ENCODE assay signal across 12 cellular contexts in the genomic region with DNA sequence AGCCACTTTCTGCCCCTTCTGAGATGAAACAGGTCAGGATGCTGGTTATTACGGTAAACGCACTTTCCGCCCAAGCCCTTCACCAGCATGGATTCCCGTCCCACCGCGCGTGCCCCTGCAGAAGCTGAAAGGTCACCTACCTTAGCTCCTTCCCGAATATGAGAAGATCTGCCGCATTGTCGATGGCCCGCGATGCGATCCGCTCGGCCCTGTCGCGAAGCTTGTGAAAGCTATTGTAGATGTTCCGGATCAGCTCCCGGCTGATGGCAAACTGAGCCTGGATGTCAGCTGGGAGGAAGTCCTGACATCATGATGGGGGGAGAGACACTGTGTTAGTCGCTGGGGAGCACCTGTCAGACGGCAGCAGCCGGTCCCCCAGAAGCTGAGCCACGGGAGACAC. TPM values are rescaled to one million over a fixed set of nuclear protein-coding genes. Genes with fewer than 3 reads are reported as not detected.
DNase-seq lines count a peak whose midpoint lies in the region; TF ChIP-seq lines count a peak whose summit lies in the region.
"Had no signal": no experiment of that assay in that cellular context is flagged by ENCODE, and none has a peak within 500 bp of the region (broad histone marks: within the 10 kb centered on the region; RNA-seq: fewer than 3 reads in every experiment).

No MANE protein-coding gene starts in this region.

- H3K4ac ChIP-seq in neuronal stem cell (ENCODE audit: low read length): peak overlapping the region; percentile 53

- DNase-seq in endothelial cell (ENCODE audit: low spot score): no peak
- DNase-seq in neuronal stem cell (ENCODE audit: low spot score): no peak
- no peak for DNase-seq in stimulated activated CD4-positive, alpha-beta T cell treated with anti-CD3 and anti-CD28 coated beads, Interleukin-4, amount 100 ng/mL, for 4 hours
- no peak for DNase-seq in NK-92 (lab: John Stamatoyannopoulos, UW; ENCODE audit: unreplicated experiment)
- DNase-seq in NCI-H1436 treated with DMSO at 0.1 percent for 48 hours (lab: John Stamatoyannopoulos, UW): no peak
- no peak for DNase-seq in SK-N-DZ (ENCODE audit: low spot score)
- DNase-seq: CD4-positive, CD25-positive, alpha-beta regulatory T cell; DMS53; GF-D8 had no signal

- H3K36me3 ChIP-seq in neuronal stem cell (replicated peaks in 1 of 2; ENCODE audit: control insufficient read depth in 2 of 2, insufficient read depth in 2 of 2, low read length in 2 of 2): peaks cover 21 to 53% of the 10 kb centered on the region in 2 donors
- H3K36me3 ChIP-seq: HAP-1 had no signal

- peak overlapping the region; percentile 37 for H3K9ac ChIP-seq in neuronal stem cell (ENCODE audit: low read depth, low read length, poor library complexity)

- H3K23ac ChIP-seq in neuronal stem cell (ENCODE audit: low read depth, low read length, poor library complexity): no peak overlapping the region

- no peak overlapping the region for H2BK5ac ChIP-seq in neuronal stem cell (ENCODE audit: low read length)

- H3K27ac ChIP-seq in neuronal stem cell (replicated peaks; ENCODE audit: low read length): no peak overlapping the region
- H3K27ac ChIP-seq: A549 had no signal

- no peak for TF ChIP-seq CTCF in endothelial cell (IDR thresholded peaks at IDR 0.05; ENCODE audit: unreplicated experiment)

- H3K9me3 ChIP-seq in neuronal stem cell (replicated peaks in 1 of 2; ENCODE audit: control insufficient read depth in 2 of 2, insufficient read depth in 1 of 2, low read depth in 1 of 2, low read length in 2 of 2): peaks cover 2 to 3% of the 10 kb centered on the region in 2 donors
- H3K9me3 ChIP-seq: A549, HAP-1 had no signal

- no CpG with 5 or more reads among the region's 23 CpGs for WGBS in neuronal stem cell (ENCODE audit: extremely low coverage in 2 of 2, insufficient read length in 2 of 2, insufficient replicate concordance in 1 of 2), 2 donors

- H3K4me1 ChIP-seq in neuronal stem cell (ENCODE audit: control insufficient read depth in 2 of 2, insufficient read depth in 1 of 2, low read depth in 1 of 2, low read length in 2 of 2): no peaks in the 10 kb centered on the region
- H3K4me1 ChIP-seq: HAP-1 had no signal

- no peak overlapping the region for H4K8ac ChIP-seq in neuronal stem cell (ENCODE audit: low read depth, low read length)

- H3K9me3 Mint-ChIP-seq in IgD-negative memory B cell: peaks cover 0 to 1% (median 0%) of the 10 kb centered on the region in 3 donors
- no peaks in the 10 kb centered on the region for H3K9me3 Mint-ChIP-seq in endothelial cell (ENCODE audit: unreplicated experiment)
- H3K9me3 Mint-ChIP-seq: CD4-positive, CD25-positive, alpha-beta regulatory T cell had no signal

- no peak overlapping the region for H2BK12ac ChIP-seq in neuronal stem cell (ENCODE audit: low read length)

- H3K27me3 ChIP-seq in neuronal stem cell (ENCODE audit: control insufficient read depth in 3 of 3, insufficient read depth in 3 of 3, low read depth in 1 of 3, low read length in 3 of 3): no peaks in the 10 kb centered on the region

- H3K4me3 ChIP-seq in neuronal stem cell (ENCODE audit: low read length in 2 of 2): no peak overlapping the region
- H3K4me3 ChIP-seq: A549, HAP-1 had no signal

- no peaks in the 10 kb centered on the region for H3K79me1 ChIP-seq in neuronal stem cell (ENCODE audit: low read depth, low read length)

- no peak overlapping the region for H2AK5ac ChIP-seq in neuronal stem cell (ENCODE audit: low read depth, low read length)

- H2BK120ac ChIP-seq in neuronal stem cell (ENCODE audit: low read depth, low read length): no peak overlapping the region

- H2BK15ac ChIP-seq in neuronal stem cell (ENCODE audit: low read length): no peak overlapping the region

- peaks cover 20 to 28% (median 24%) of the 10 kb centered on the region in 3 donors for H3K4me1 Mint-ChIP-seq in IgD-negative memory B cell
- no peaks in the 10 kb centered on the region for H3K4me1 Mint-ChIP-seq in endothelial cell (ENCODE audit: unreplicated experiment)

- no peaks in the 10 kb centered on the region for H3K27me3 Mint-ChIP-seq in IgD-negative memory B cell
- H3K27me3 Mint-ChIP-seq in endothelial cell (ENCODE audit: unreplicated experiment): peaks cover 4% of the 10 kb centered on the region
- H3K27me3 Mint-ChIP-seq: CD4-positive, CD25-positive, alpha-beta regulatory T cell had no signal

- peaks cover 13% of the 10 kb centered on the region for H3K36me3 Mint-ChIP-seq in IgD-negative memory B cell
- peaks cover 25% of the 10 kb centered on the region for H3K36me3 Mint-ChIP-seq in endothelial cell (ENCODE audit: low read depth, unreplicated experiment)

- H3K27ac Mint-ChIP-seq in IgD-negative memory B cell (peak overlapping the region; percentile 56 to 78 (median 74)), endothelial cell (ENCODE audit: unreplicated experiment) (peak overlapping the region; percentile 3)

- H2AFZ ChIP-seq in neuronal stem cell (ENCODE audit: low read length): no peak overlapping the region

- no peak overlapping the region for H4K91ac ChIP-seq in neuronal stem cell (ENCODE audit: low read depth, low read length, poor library complexity)

- H3K4me2 ChIP-seq in neuronal stem cell (ENCODE audit: insufficient read depth, low read length, poor library complexity, severe bottlenecking): no peak overlapping the region
- H3K4me2 ChIP-seq: A549 had no signal

- no peak overlapping the region for H3K18ac ChIP-seq in neuronal stem cell (ENCODE audit: low read length)

- H3K14ac ChIP-seq in neuronal stem cell (ENCODE audit: low read length): no peak overlapping the region

- H3K4me3 Mint-ChIP-seq in IgD-negative memory B cell (no peak overlapping the region), endothelial cell (ENCODE audit: unreplicated experiment) (peak overlapping the region; percentile 43)
- H3K4me3 Mint-ChIP-seq: CD4-positive, CD25-positive, alpha-beta regulatory T cell had no signal

RNA-seq across cellular contexts. Expression of gene NUDT1, which starts 22.1 kb away (rescaled TPM):
- polyA plus RNA-seq in IgD-negative memory B cell: 52.1 TPM
- total RNA-seq in endothelial cell (ENCODE audit: unreplicated experiment): 14.2 TPM
- polyA plus RNA-seq in neuronal stem cell (2013, experiment 1 of 2): 46.7 TPM
- polyA plus RNA-seq in neuronal stem cell (2013, experiment 2 of 2): 46.4 TPM
- polyA plus RNA-seq in SK-N-DZ (2014; cell fraction: cytosol; rRNA removed): 65.2 and 113 TPM in 2 replicates
- polyA plus RNA-seq in SK-N-DZ (2014; cell fraction: nucleus; rRNA removed): 54.0 and 76.0 TPM in 2 replicates

RNA-seq across cellular contexts. Expression of gene MRM2, which starts 22.2 kb away (rescaled TPM):
- polyA plus RNA-seq in IgD-negative memory B cell: 67.8 TPM
- 19.1 TPM for total RNA-seq in endothelial cell (ENCODE audit: unreplicated experiment)
- polyA plus RNA-seq in neuronal stem cell (2013, experiment 1 of 2): 21.4 TPM
- polyA plus RNA-seq in neuronal stem cell (2013, experiment 2 of 2): 21.4 TPM
- polyA plus RNA-seq in SK-N-DZ (2014; cell fraction: cytosol; rRNA removed): 38.2 and 44.0 TPM in 2 replicates
- 19.4 and 19.9 TPM in 2 replicates for polyA plus RNA-seq in SK-N-DZ (2014; cell fraction: nucleus; rRNA removed)

RNA-seq across cellular contexts. Expression of gene MAD1L1, which starts 31.4 kb away (rescaled TPM):
- 133 TPM for polyA plus RNA-seq in IgD-negative memory B cell
- 43.3 TPM for total RNA-seq in endothelial cell (ENCODE audit: unreplicated experiment)
- 20.0 TPM for polyA plus RNA-seq in neuronal stem cell (2013, experiment 1 of 2)
- 18.9 TPM for polyA plus RNA-seq in neuronal stem cell (2013, experiment 2 of 2)
- polyA plus RNA-seq in SK-N-DZ (2014; cell fraction: cytosol; rRNA removed): 45.5 and 57.5 TPM in 2 replicates
- polyA plus RNA-seq in SK-N-DZ (2014; cell fraction: nucleus; rRNA removed): 35.9 and 49.7 TPM in 2 replicates

RNA-seq across cellular contexts. Expression of gene SNX8, which starts 50.1 kb away (rescaled TPM):
- 61.3 TPM for polyA plus RNA-seq in IgD-negative memory B cell
- 40.7 TPM for total RNA-seq in endothelial cell (ENCODE audit: unreplicated experiment)
- polyA plus RNA-seq in neuronal stem cell (2013, experiment 1 of 2): 10.4 TPM
- polyA plus RNA-seq in neuronal stem cell (2013, experiment 2 of 2): 12.5 TPM
- polyA plus RNA-seq in SK-N-DZ (2014; cell fraction: cytosol; rRNA removed): 15.7 and 16.1 TPM in 2 replicates
- polyA plus RNA-seq in SK-N-DZ (2014; cell fraction: nucleus; rRNA removed): 10.7 and 12.9 TPM in 2 replicates
